ENCODE assay signal across 19 cellular contexts in the genomic region with DNA sequence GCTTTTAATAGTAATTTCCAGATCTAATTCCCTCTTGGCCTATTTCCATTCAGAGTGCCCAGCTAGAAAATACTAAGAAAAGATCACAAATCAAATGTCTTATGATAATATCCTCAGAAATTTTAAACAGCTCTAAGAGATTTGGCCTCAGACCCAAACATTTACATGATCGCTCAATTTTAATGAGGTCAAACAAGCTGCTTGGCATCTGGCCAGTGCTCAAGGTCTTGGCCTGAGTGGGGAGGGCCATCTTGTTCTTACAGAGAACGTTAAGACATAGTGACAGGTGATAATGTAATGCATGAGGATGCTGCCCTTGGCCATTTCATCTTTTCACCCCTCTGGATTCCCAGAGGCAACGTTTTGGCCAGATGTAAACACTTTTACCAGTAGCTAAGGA.
A peak's percentile ranks its signal among the peaks of the same experiment; 100 is the strongest.
DNase-seq lines count a peak whose midpoint lies in the region; ATAC-seq, FAIRE-seq and TF ChIP-seq lines count a peak whose summit lies in the region.
"Had no signal": no experiment of that assay in that cellular context is flagged by ENCODE, and none has a peak within 500 bp of the region (broad histone marks: within the 10 kb centered on the region; RNA-seq: fewer than 3 reads in every experiment).

No MANE protein-coding gene starts in this region.

- H3K27me3 Mint-ChIP-seq in activated CD4-positive, alpha-beta T cell treated with anti-CD3 and anti-CD28 coated beads for 36 hours: no peaks in the 10 kb centered on the region
- H3K27me3 Mint-ChIP-seq: T-helper 17 cell had no signal

- CTCF ChIA-PET in activated CD4-positive, alpha-beta T cell treated with anti-CD3 and anti-CD28 coated beads for 36 hours (lab: Charles Lee): no interaction called here

- POLR2A ChIA-PET in activated CD4-positive, alpha-beta T cell treated with anti-CD3 and anti-CD28 coated beads for 36 hours (lab: Charles Lee): no interaction called here

- ATAC-seq in left ventricle myocardium superior (peak; percentile 41), HG03045 (IDR thresholded peaks at IDR 0.05; ENCODE audit: unreplicated experiment) (no peak)
- no peak for ATAC-seq in activated CD4-positive, alpha-beta T cell treated with anti-CD3 and anti-CD28 coated beads for 36 hours
- ATAC-seq: activated CD4-positive, CD25-positive, alpha-beta regulatory T cell treated with anti-CD3 and anti-CD28 coated beads, Interleukin-2, amount 50 U/mL, for 24 hours; HCT116; T-helper 17 cell had no signal

- H3K4me1 Mint-ChIP-seq in activated CD4-positive, alpha-beta T cell treated with anti-CD3 and anti-CD28 coated beads for 36 hours: no peaks in the 10 kb centered on the region
- H3K4me1 Mint-ChIP-seq: T-helper 17 cell had no signal

- no peaks in the 10 kb centered on the region for H3K36me3 Mint-ChIP-seq in activated CD4-positive, alpha-beta T cell treated with anti-CD3 and anti-CD28 coated beads for 36 hours (ENCODE audit: low read depth)

- no peak overlapping the region for H3K27ac Mint-ChIP-seq in activated CD4-positive, alpha-beta T cell treated with anti-CD3 and anti-CD28 coated beads for 36 hours
- H3K27ac Mint-ChIP-seq: activated naive CD4-positive, alpha-beta T cell treated with anti-CD3 and anti-CD28 coated beads for 36 hours; T-helper 17 cell had no signal

- no peaks in the 10 kb centered on the region for H3K9me3 Mint-ChIP-seq in activated CD4-positive, alpha-beta T cell treated with anti-CD3 and anti-CD28 coated beads for 36 hours (ENCODE audit: low read depth)
- H3K9me3 Mint-ChIP-seq: activated naive CD4-positive, alpha-beta T cell treated with anti-CD3 and anti-CD28 coated beads for 36 hours had no signal

- no peak overlapping the region for H3K4me3 Mint-ChIP-seq in activated CD4-positive, alpha-beta T cell treated with anti-CD3 and anti-CD28 coated beads for 36 hours
- H3K4me3 Mint-ChIP-seq: activated naive CD4-positive, alpha-beta T cell treated with anti-CD3 and anti-CD28 coated beads for 36 hours; T-helper 17 cell had no signal

- intact Hi-C loops in left ventricle myocardium superior (cut with micrococcal nuclease): no loop called here
- intact Hi-C loops in activated CD4-positive, alpha-beta T cell treated with anti-CD3 and anti-CD28 coated beads for 36 hours (cut with DNase I, micrococcal nuclease): no loop called here

- no peak for FAIRE-seq in urothelium cell line (lab: Jason Lieb, UNC)
- FAIRE-seq: A204.1, GM12892 had no signal

- H3K4me3 ChIP-seq in retinal pigment epithelial cell (ENCODE audit: low read length): no peak overlapping the region

- DNase-seq in NCI-H2029 (lab: John Stamatoyannopoulos, UW): peak; percentile 37
- DNase-seq in NCI-H2029 treated with DMSO at 0.1 percent for 48 hours (lab: John Stamatoyannopoulos, UW): no peak
- DNase-seq in NCI-H69 (lab: John Stamatoyannopoulos, UW): peak; percentile 87
- peak; percentile 65 for DNase-seq in left ventricle myocardium superior
- DNase-seq in retinal pigment epithelial cell (ENCODE audit: low read depth): peak; percentile 90
- no peak for DNase-seq in urothelium cell line (ENCODE audit: low spot score)
- DNase-seq in activated CD4-positive, alpha-beta T cell treated with anti-CD3 and anti-CD28 coated beads for 36 hours: no peak
- DNase-seq: activated CD8-positive, alpha-beta memory T cell treated with anti-CD3 and anti-CD28 coated beads, Interleukin-2, amount 50 U/mL, for 4 hours; activated naive CD4-positive, alpha-beta T cell treated with anti-CD3 and anti-CD28 coated beads for 36 hours; mesendoderm; NCI-H1436; NCI-H510A treated with DMSO at 0.1 percent for 48 hours; RPMI8226; T-helper 17 cell had no signal

- TF ChIP-seq CTCF in retinal pigment epithelial cell (conservative IDR thresholded peaks at IDR 0.05; ENCODE audit: low read depth, low read length): no peak

Comparison
In these comparisons a context has a peak if more than half of its experiments do, and no peak if none do; other contexts are left out.
1. DNase-seq: peak in NCI-H2029 (single experiment), NCI-H69 (single experiment), left ventricle myocardium superior (single experiment) and retinal pigment epithelial cell (single experiment); none in NCI-H2029 treated with DMSO at 0.1 percent for 48 hours (single experiment), urothelium cell line (single experiment) and activated CD4-positive, alpha-beta T cell treated with anti-CD3 and anti-CD28 coated beads for 36 hours (single experiment).